In genomic region chr16:58336332-58337089, GRCh38 we compare ENCODE assay signal across 8 cellular contexts. TPM values are rescaled to one million over a fixed set of nuclear protein-coding genes. Genes with fewer than 3 reads are reported as not detected.
A peak's percentile ranks its signal among the peaks of the same experiment; 100 is the strongest.
DNase-seq lines count a peak whose midpoint lies in the region; ATAC-seq and TF ChIP-seq lines count a peak whose summit lies in the region.

No MANE protein-coding gene starts in this region.

- H3K4me3 ChIP-seq in SK-N-MC (peak overlapping the region; percentile 55), parathyroid adenoma (ENCODE audit: low read depth, low read length) (peak overlapping the region; percentile 28)

- peak overlapping the region; percentile 77 for H2AFZ ChIP-seq in parathyroid adenoma

- H3K9ac ChIP-seq in SK-N-MC (ENCODE audit: insufficient read length) (no peak overlapping the region), parathyroid adenoma (no peak overlapping the region)

- intact Hi-C loops in head of caudate nucleus (cut with DNase I): loop anchor here (2.0 kb wide), 1 partner anchor 150 kb away; no protein-coding TSS in a partner anchor

- peaks cover 8% of the 10 kb centered on the region for H3K4me1 Mint-ChIP-seq in type B pancreatic cell (ENCODE audit: unreplicated experiment)

- peak overlapping the region; percentile 42 for H3K4me3 Mint-ChIP-seq in type B pancreatic cell

- H3K9me3 ChIP-seq in SK-N-MC (ENCODE audit: low read depth, low read length) (no peaks in the 10 kb centered on the region), parathyroid adenoma (ENCODE audit: control insufficient read depth, low read length) (no peaks in the 10 kb centered on the region)

- H3K9me3 Mint-ChIP-seq in type B pancreatic cell: no peaks in the 10 kb centered on the region

- DNase-seq in DMS79 treated with DMSO at 0.1 percent for 48 hours (lab: John Stamatoyannopoulos, UW): peak; percentile 22
- DNase-seq in LoVo (ENCODE audit: low spot score): peak; percentile 83
- DNase-seq in SK-N-MC (ENCODE audit: low read depth, low spot score): no peak
- peak; percentile 82 for DNase-seq in activated naive CD4-positive, alpha-beta T cell treated with anti-CD3 and anti-CD28 coated beads, Interleukin-2, amount 50 U/mL, for 16 hours
- DNase-seq in head of caudate nucleus: peak; percentile 55 to 96 (median 88)
- DNase-seq in type B pancreatic cell (ENCODE audit: extremely low spot score, unreplicated experiment): peak; percentile 83

- TF ChIP-seq CTCF in parathyroid adenoma (IDR thresholded peaks at IDR 0.05) (peak; percentile 94), type B pancreatic cell (conservative IDR thresholded peaks at IDR 0.05) (peak; percentile 98)

- no peaks in the 10 kb centered on the region for H3K79me2 ChIP-seq in parathyroid adenoma

- no peaks in the 10 kb centered on the region for H3K4me1 ChIP-seq in parathyroid adenoma

- H3K36me3 Mint-ChIP-seq in type B pancreatic cell: no peaks in the 10 kb centered on the region

- H3K27ac Mint-ChIP-seq in type B pancreatic cell: no peak overlapping the region

- H3K36me3 ChIP-seq in SK-N-MC (ENCODE audit: insufficient read depth, low read length): no peaks in the 10 kb centered on the region
- H3K36me3 ChIP-seq in parathyroid adenoma (ENCODE audit: control insufficient read depth, insufficient read depth, low read length): no peaks in the 10 kb centered on the region

- no peaks in the 10 kb centered on the region for H3K27me3 ChIP-seq in parathyroid adenoma (ENCODE audit: control insufficient read depth, insufficient read depth, low read length)

- ATAC-seq in GM21825 (IDR thresholded peaks at IDR 0.05; ENCODE audit: unreplicated experiment): peak; percentile 95

- peak overlapping the region; percentile 77 for H3K4me2 ChIP-seq in parathyroid adenoma (ENCODE audit: low read length)

- H3K27ac ChIP-seq in SK-N-MC: no peak overlapping the region
- H3K27ac ChIP-seq in parathyroid adenoma: no peak overlapping the region

- H3K27me3 Mint-ChIP-seq in type B pancreatic cell: no peaks in the 10 kb centered on the region

RNA-seq across cellular contexts. Expression of gene PRSS54, which starts 41.7 kb away (rescaled TPM):
- not detected in 2 replicates for total RNA-seq in type B pancreatic cell (ENCODE audit: low replicate concordance)

RNA-seq across cellular contexts. Expression of gene GINS3, which starts 55.8 kb away (rescaled TPM):
- 6.3 and 14.7 TPM in 2 replicates for total RNA-seq in type B pancreatic cell (ENCODE audit: low replicate concordance)
